11 cellular contexts compared by ENCODE assay signal in the genomic region with DNA sequence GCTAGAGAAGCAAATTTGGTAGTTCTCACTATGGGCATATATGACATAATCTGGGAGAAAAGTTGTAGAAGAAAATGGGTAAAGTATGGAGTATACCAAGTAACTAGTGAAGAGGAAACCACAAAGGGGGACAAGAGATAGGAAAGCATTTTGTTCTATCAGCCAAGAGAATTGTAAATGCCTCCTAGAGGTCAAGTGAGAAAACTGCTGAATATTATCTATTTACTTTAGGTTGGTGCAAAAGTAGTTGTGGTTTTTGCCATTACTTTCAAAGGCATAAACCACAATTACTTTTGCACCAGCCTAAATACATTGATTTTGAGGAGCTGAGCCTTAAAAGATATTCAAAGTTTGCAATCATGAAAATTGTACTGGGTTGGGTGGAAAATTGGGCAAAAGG.
DNase-seq lines count a peak whose midpoint lies in the region; TF ChIP-seq lines count a peak whose summit lies in the region.
"Had no signal": no experiment of that assay in that cellular context is flagged by ENCODE, and none has a peak within 500 bp of the region (broad histone marks: within the 10 kb centered on the region; RNA-seq: fewer than 3 reads in every experiment).

No MANE protein-coding gene starts in this region.

- H3K9me3 ChIP-seq in hepatocyte (ENCODE audit: low read depth): no peaks in the 10 kb centered on the region

- H3K36me3 ChIP-seq in H7 (replicated peaks; ENCODE audit: control insufficient read depth, insufficient read depth, low read length) (no peaks in the 10 kb centered on the region), hepatocyte (replicated peaks; ENCODE audit: insufficient read depth, low read depth) (no peaks in the 10 kb centered on the region)

- H3K4me1 ChIP-seq in hepatocyte (ENCODE audit: insufficient read depth): peaks cover 18% of the 10 kb centered on the region

- H3K4me3 ChIP-seq in H7 (ENCODE audit: insufficient read depth, low read depth, low read length): no peak overlapping the region
- H3K4me3 ChIP-seq in hepatocyte: no peak overlapping the region
- H3K4me3 ChIP-seq in coronary artery: no peak overlapping the region
- H3K4me3 ChIP-seq: lung had no signal

- no peaks in the 10 kb centered on the region for H3K9me2 ChIP-seq in hepatocyte (replicated peaks; ENCODE audit: insufficient read depth)

- H3K4me2 ChIP-seq in hepatocyte: no peak overlapping the region

- DNase-seq in ELR (ENCODE audit: low read depth) (peak; percentile 27), H7 (peak; percentile 17), RWPE1 (ENCODE audit: low spot score) (no peak), hepatocyte (ENCODE audit: low spot score) (no peak), C1 segment of cervical spinal cord (lab: John Stamatoyannopoulos, UW) (no peak), NCI-H1436 treated with DMSO at 0.1 percent for 48 hours (lab: John Stamatoyannopoulos, UW) (no peak), coronary artery (ENCODE audit: low spot score) (no peak)
- DNase-seq: activated CD8-positive, alpha-beta memory T cell treated with anti-CD3 and anti-CD28 coated beads for 24 hours; NCI-H187; stimulated activated CD8-positive, alpha-beta memory T cell treated with anti-CD3 and anti-CD28 coated beads, Interleukin-4, amount 100 ng/mL, for 48 hours had no signal

- POLR2A ChIA-PET in RWPE1 (lab: Yijun Ruan, JAX; ENCODE audit: low non-redundant PET): no interaction called here

- H3K79me2 ChIP-seq in hepatocyte: peaks cover 4% of the 10 kb centered on the region

- peaks cover 5% of the 10 kb centered on the region for H4K20me1 ChIP-seq in hepatocyte (ENCODE audit: insufficient read depth, poor library complexity, severe bottlenecking)

- H3K27ac ChIP-seq in RWPE1: no peak overlapping the region
- no peak overlapping the region for H3K27ac ChIP-seq in hepatocyte
- H3K27ac ChIP-seq in coronary artery: no peak overlapping the region

- CTCF ChIA-PET in RWPE1 (lab: Yijun Ruan, JAX): interaction anchor here (0.5 kb wide), 1 partner anchor 92 kb away, joined by 3 read pairs; no protein-coding TSS in a partner anchor

- H3K27me3 ChIP-seq in H7 (ENCODE audit: control insufficient read depth, insufficient read depth, low read length): no peaks in the 10 kb centered on the region
- no peaks in the 10 kb centered on the region for H3K27me3 ChIP-seq in hepatocyte

- TF ChIP-seq CTCF in RWPE1 (conservative IDR thresholded peaks at IDR 0.05; ENCODE audit: low read depth) (0 out of 2 replicates have a peak, but pooled peaks have one; percentile 18), hepatocyte (IDR thresholded peaks at IDR 0.05; ENCODE audit: poor library complexity) (peak; percentile 3), coronary artery (IDR thresholded peaks at IDR 0.05) (no peak)

- H2AFZ ChIP-seq in hepatocyte: no peak overlapping the region

Comparison
In these comparisons a context has a peak if more than half of its experiments do, and no peak if none do; other contexts are left out.
1. DNase-seq: peak in ELR (single experiment) and H7 (single experiment); none in RWPE1 (single experiment), hepatocyte (single experiment), C1 segment of cervical spinal cord (0 of 14), NCI-H1436 treated with DMSO at 0.1 percent for 48 hours (single experiment) and coronary artery (single experiment).